ENCODE assay signal across 1 cellular context in genomic region chr15:65095011-65095746, GRCh38.
TF ChIP-seq lines count a peak whose summit lies in the region.

No MANE protein-coding gene starts in this region.

TF ChIP-seq in K562, 482 proteins besides CTCF, POLR2A, EP300 and RAD21:
- TF ChIP-seq PKNOX1 (IDR thresholded peaks at IDR 0.05) (no peak), ATF7 (IDR thresholded peaks at IDR 0.05) (0 out of 2 replicates have a peak, but pooled peaks have one; percentile 37), KDM1A (IDR thresholded peaks at IDR 0.05) (0 out of 4 replicates have a peak, but pooled peaks of 1 of the 2 experiments have one; percentile 8), SNRNP70 (optimal IDR thresholded peaks at IDR 0.05; ENCODE audit: low read depth, low read length) (peak; percentile 21), ATF3 (IDR thresholded peaks at IDR 0.05) (peak; percentile 66), ATF3 (CRISPR knock-in tag; conservative IDR thresholded peaks at IDR 0.05) (no peak), SRSF9 (IDR thresholded peaks at IDR 0.05; ENCODE audit: borderline replicate concordance, low read depth, low read length) (no peak)
